1 cellular context compared by ENCODE assay signal in the genomic region with DNA sequence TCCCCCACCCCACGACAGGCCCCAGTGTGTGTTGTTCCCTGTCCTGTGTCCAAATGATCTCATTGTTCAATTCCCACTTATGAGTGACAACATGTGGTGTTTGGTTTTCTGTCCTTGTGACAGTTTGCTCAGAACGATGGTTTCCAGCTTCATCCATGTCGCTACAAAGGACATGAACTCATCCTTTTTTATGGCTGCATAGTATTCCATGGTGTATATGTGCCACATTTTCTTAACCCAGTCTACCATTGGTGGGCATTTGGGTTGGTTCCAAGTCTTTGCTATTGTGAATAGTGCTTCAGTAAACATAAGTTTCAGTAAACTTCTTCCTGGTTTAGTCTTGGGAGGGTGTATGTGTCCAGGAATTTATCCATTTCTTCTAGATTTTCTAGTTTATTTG.
A peak's percentile ranks its signal among the peaks of the same experiment; 100 is the strongest.
TF ChIP-seq lines count a peak whose summit lies in the region.

No MANE protein-coding gene starts in this region.

TF ChIP-seq in HEK293, 187 proteins besides CTCF, POLR2A, EP300 and RAD21 (continued from another document):
- TF ChIP-seq, protein P1, sequence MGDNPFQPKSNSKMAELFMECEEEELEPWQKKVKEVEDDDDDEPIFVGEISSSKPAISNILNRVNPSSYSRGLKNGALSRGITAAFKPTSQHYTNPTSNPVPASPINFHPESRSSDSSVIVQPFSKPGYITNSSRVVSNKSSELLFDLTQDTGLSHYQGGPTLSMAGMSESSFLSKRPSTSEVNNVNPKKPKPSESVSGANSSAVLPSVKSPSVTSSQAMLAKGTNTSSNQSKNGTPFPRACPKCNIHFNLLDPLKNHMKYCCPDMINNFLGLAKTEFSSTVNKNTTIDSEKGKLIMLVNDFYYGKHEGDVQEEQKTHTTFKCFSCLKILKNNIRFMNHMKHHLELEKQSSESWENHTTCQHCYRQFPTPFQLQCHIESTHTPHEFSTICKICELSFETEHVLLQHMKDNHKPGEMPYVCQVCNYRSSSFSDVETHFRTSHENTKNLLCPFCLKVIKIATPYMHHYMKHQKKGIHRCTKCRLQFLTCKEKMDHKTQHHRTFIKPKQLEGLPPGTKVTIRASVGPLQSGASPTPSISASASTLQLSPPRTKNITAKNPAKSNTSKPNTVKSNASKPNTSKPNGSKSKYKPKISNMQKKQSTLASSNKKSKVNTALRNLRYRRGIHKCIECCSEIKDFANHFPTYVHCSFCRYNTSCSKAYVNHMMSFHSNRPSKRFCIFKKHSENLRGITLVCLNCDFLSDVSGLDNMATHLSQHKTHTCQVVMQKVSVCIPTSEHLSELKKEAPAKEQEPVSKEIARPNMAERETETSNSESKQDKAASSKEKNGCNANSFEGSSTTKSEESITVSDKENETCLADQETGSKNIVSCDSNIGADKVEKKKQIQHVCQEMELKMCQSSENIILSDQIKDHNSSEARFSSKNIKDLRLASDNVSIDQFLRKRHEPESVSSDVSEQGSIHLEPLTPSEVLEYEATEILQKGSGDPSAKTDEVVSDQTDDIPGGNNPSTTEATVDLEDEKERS (tag by site-specific recombination; IDR thresholded peaks at IDR 0.05) = 0 out of 2 replicates have a peak, but pooled peaks have one; percentile 81
- TF ChIP-seq, protein P2, sequence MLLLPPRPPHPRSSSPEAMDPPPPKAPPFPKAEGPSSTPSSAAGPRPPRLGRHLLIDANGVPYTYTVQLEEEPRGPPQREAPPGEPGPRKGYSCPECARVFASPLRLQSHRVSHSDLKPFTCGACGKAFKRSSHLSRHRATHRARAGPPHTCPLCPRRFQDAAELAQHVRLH (tag by site-specific recombination; IDR thresholded peaks at IDR 0.05) = peak; percentile 54
- TF ChIP-seq, protein P3, sequence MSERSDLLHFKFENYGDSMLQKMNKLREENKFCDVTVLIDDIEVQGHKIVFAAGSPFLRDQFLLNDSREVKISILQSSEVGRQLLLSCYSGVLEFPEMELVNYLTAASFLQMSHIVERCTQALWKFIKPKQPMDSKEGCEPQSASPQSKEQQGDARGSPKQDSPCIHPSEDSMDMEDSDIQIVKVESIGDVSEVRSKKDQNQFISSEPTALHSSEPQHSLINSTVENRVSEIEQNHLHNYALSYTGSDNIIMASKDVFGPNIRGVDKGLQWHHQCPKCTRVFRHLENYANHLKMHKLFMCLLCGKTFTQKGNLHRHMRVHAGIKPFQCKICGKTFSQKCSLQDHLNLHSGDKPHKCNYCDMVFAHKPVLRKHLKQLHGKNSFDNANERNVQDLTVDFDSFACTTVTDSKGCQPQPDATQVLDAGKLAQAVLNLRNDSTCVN (tag by site-specific recombination; optimal IDR thresholded peaks at IDR 0.05) = peak; percentile 15
- peak; percentile 96 for TF ChIP-seq ZNF146 (tag by site-specific recombination; IDR thresholded peaks at IDR 0.05)
